22 cellular contexts compared by ENCODE assay signal in genomic region chr12:27614386-27614785, GRCh38.
DNase-seq lines count a peak whose midpoint lies in the region; ATAC-seq and TF ChIP-seq lines count a peak whose summit lies in the region.
"Had no signal": no experiment of that assay in that cellular context is flagged by ENCODE, and none has a peak within 500 bp of the region (broad histone marks: within the 10 kb centered on the region; RNA-seq: fewer than 3 reads in every experiment).

No MANE protein-coding gene starts in this region.

- H3K4me1 ChIP-seq in Caco-2, result peaks cover 67% of the 10 kb centered on the region
- H3K4me1 ChIP-seq in IMR-90 (ENCODE audit: control insufficient read depth, insufficient read depth, low read length), result peaks cover 10% of the 10 kb centered on the region
- H3K4me1 ChIP-seq in SJCRH30, result peaks cover 19% of the 10 kb centered on the region
- H3K4me1 ChIP-seq in upper lobe of right lung, result peaks cover 5% of the 10 kb centered on the region

- ATAC-seq in IMR-90 (ENCODE audit: low read depth) (no peak), left colon (no peak), upper lobe of right lung (no peak)
- ATAC-seq: GM23338 had no signal

- no peak overlapping the region for H2BK15ac ChIP-seq in IMR-90 (ENCODE audit: low read depth, low read length)

- H3K4me2 ChIP-seq in IMR-90 (ENCODE audit: low read depth, low read length), result no peak overlapping the region
- H3K4me2 ChIP-seq: BLaER1, GM23338, KMS-11, PC-9 had no signal

- H3K36me3 Mint-ChIP-seq in Caco-2 (ENCODE audit: insufficient read depth, unreplicated experiment) (peaks cover 16% of the 10 kb centered on the region), mesothelial cell of epicardium (peaks cover 7% of the 10 kb centered on the region)
- H3K36me3 Mint-ChIP-seq: CD4-positive, CD25-positive, alpha-beta regulatory T cell; IgD-negative memory B cell had no signal

- H3K27me3 ChIP-seq in Caco-2 (replicated peaks; ENCODE audit: control insufficient read depth, insufficient read depth, low read length) (no peaks in the 10 kb centered on the region), IMR-90 (ENCODE audit: control insufficient read depth, insufficient read depth, low read length) (no peaks in the 10 kb centered on the region), SJCRH30 (no peaks in the 10 kb centered on the region), upper lobe of right lung (no peaks in the 10 kb centered on the region)
- H3K27me3 ChIP-seq: BLaER1 had no signal

- H3K27ac ChIP-seq in IMR-90 (ENCODE audit: insufficient read depth, low read length) (no peak overlapping the region), epithelial cell of prostate (peak overlapping the region; percentile 83), SJCRH30 (no peak overlapping the region), upper lobe of right lung (no peak overlapping the region)
- H3K27ac ChIP-seq: BLaER1, KMS-11, PC-9 had no signal

- H2AK9ac ChIP-seq in IMR-90 (replicated peaks; ENCODE audit: low read depth, low read length, poor library complexity), result no peak overlapping the region

- TF ChIP-seq POLR2A in IMR-90 (IDR thresholded peaks at IDR 0.05; ENCODE audit: low read depth, low read length), result no peak

- H3K4me3 ChIP-seq in Caco-2 (ENCODE audit: low read depth, low read length), result no peak overlapping the region
- no peak overlapping the region for H3K4me3 ChIP-seq in IMR-90 (ENCODE audit: insufficient read depth, low read depth, low read length)
- H3K4me3 ChIP-seq in SJCRH30, result no peak overlapping the region
- H3K4me3 ChIP-seq in upper lobe of right lung, result no peak overlapping the region
- H3K4me3 ChIP-seq: BLaER1, GM23338, PC-9 had no signal

- no peak overlapping the region for H3K18ac ChIP-seq in IMR-90 (ENCODE audit: low read depth, low read length)

- H2BK5ac ChIP-seq in IMR-90 (ENCODE audit: low read depth, low read length, poor library complexity, severe bottlenecking), result no peak overlapping the region

- H3K27me3 Mint-ChIP-seq in Caco-2 (ENCODE audit: insufficient read depth, unreplicated experiment), result no peaks in the 10 kb centered on the region
- H3K27me3 Mint-ChIP-seq in mesothelial cell of epicardium (ENCODE audit: low read depth), result no peaks in the 10 kb centered on the region
- H3K27me3 Mint-ChIP-seq: IgD-negative memory B cell had no signal

- no peak overlapping the region for H2AFZ ChIP-seq in IMR-90 (replicated peaks; ENCODE audit: low read length, poor library complexity)
- H2AFZ ChIP-seq: GM23338, PC-9 had no signal

- peak overlapping the region; percentile 17; the same call in 1 of the 2 replicates for H3K14ac ChIP-seq in IMR-90 (replicated peaks; ENCODE audit: low read depth, low read length)

- peaks cover 71% of the 10 kb centered on the region for H3K4me1 Mint-ChIP-seq in Caco-2 (ENCODE audit: low read depth, unreplicated experiment)
- peaks cover 80% of the 10 kb centered on the region for H3K4me1 Mint-ChIP-seq in mesothelial cell of epicardium
- H3K4me1 Mint-ChIP-seq: CD4-positive, CD25-positive, alpha-beta regulatory T cell; IgD-negative memory B cell had no signal

- dilution Hi-C loops in IMR-90 (cut with HindIII; ENCODE audit: low sequenced_read_pairs, unreplicated experiment), result no loop called here

- H2BK120ac ChIP-seq in IMR-90 (ENCODE audit: low read depth, low read length), result no peak overlapping the region

- CTCF ChIA-PET in Caco-2 (lab: Charles Lee) (no interaction called here), IMR-90 (lab: Yijun Ruan, JAX) (no interaction called here)

- in situ Hi-C loops in IMR-90 (cut with MboI; ENCODE audit: low sequenced_read_pairs), result no loop called here

- H3K79me1 ChIP-seq in IMR-90 (ENCODE audit: low read depth in 1 of 2, low read length in 2 of 2), result peaks cover 36 to 76% of the 10 kb centered on the region in 2 experiments

- peak overlapping the region; percentile 58 for H3K27ac Mint-ChIP-seq in Caco-2 (ENCODE audit: unreplicated experiment)
- H3K27ac Mint-ChIP-seq in mesothelial cell of epicardium, result peak overlapping the region; percentile 56
- H3K27ac Mint-ChIP-seq: CD4-positive, CD25-positive, alpha-beta regulatory T cell; GM23338; H9; IgD-negative memory B cell had no signal

- H4K91ac ChIP-seq in IMR-90 (ENCODE audit: insufficient read depth, low read depth, low read length), result no peak overlapping the region

- peaks cover 10% of the 10 kb centered on the region for H3K9me1 ChIP-seq in IMR-90 (ENCODE audit: insufficient read depth, low read length)

- POLR2A ChIA-PET in Caco-2 (lab: Charles Lee), result no interaction called here
- POLR2A ChIA-PET in IMR-90 (lab: Charles Lee; ENCODE audit: unreplicated experiment), result no interaction called here

- no peak overlapping the region for H3K4ac ChIP-seq in IMR-90 (ENCODE audit: low read depth, low read length)

- H2AK5ac ChIP-seq in IMR-90 (ENCODE audit: low read depth, low read length), result no peak overlapping the region; the same call in 1 of the 2 replicates

- intact Hi-C loops in Caco-2 (cut with micrococcal nuclease; ENCODE audit: unreplicated experiment), result loop anchor here (2.0 kb wide), 1 partner anchor 24 kb away; no protein-coding TSS in a partner anchor
- intact Hi-C loops in IMR-90 (cut with micrococcal nuclease), result no loop called here
- intact Hi-C loops in left colon (cut with DNase I, micrococcal nuclease), result no loop called here
- intact Hi-C loops in upper lobe of right lung (cut with DNase I), result no loop called here

- no peak overlapping the region for H4K5ac ChIP-seq in IMR-90 (ENCODE audit: low read depth, low read length)

- H4K8ac ChIP-seq in IMR-90 (ENCODE audit: low read depth in 2 of 2, low read length in 2 of 2), result no peak overlapping the region

- H2BK20ac ChIP-seq in IMR-90 (ENCODE audit: low read depth, low read length), result no peak overlapping the region

- no peaks in the 10 kb centered on the region for H4K20me1 ChIP-seq in IMR-90 (ENCODE audit: insufficient read depth, low read length)
- H4K20me1 ChIP-seq: BLaER1 had no signal

- H3K9me3 Mint-ChIP-seq in Caco-2 (ENCODE audit: unreplicated experiment) (no peaks in the 10 kb centered on the region), mesothelial cell of epicardium (peaks cover 4% of the 10 kb centered on the region)
- H3K9me3 Mint-ChIP-seq: IgD-negative memory B cell had no signal

- BruUV-seq in Caco-2 (replicated peaks; lab: Mats Ljungman, UMichigan), result no TSS peak
- BruUV-seq in IMR-90 (replicated peaks; lab: Mats Ljungman, UMichigan), result no TSS peak

- peak overlapping the region; percentile 12; the same call in 1 of the 2 replicates for H3K23ac ChIP-seq in IMR-90 (ENCODE audit: low read depth, low read length)

- DNase-seq in Caco-2, result no peak
- DNase-seq in IMR-90, result no peak
- DNase-seq in epithelial cell of prostate (ENCODE audit: low read depth, low spot score), result no peak
- DNase-seq in mesothelial cell of epicardium (ENCODE audit: low spot score in 2 of 2, unreplicated experiment in 2 of 2), result no peak
- DNase-seq in stimulated activated CD4-positive, alpha-beta T cell treated with anti-CD3 and anti-CD28 coated beads, Interleukin-12 subunit alpha, Interleukin-12 subunit beta, amount 100 ng/mL, for 4 hours, result no peak
- DNase-seq in SJCRH30, result no peak
- DNase-seq in left colon, result no peak
- no peak for DNase-seq in upper lobe of right lung
- DNase-seq: CD4-positive, CD25-positive, alpha-beta regulatory T cell; H9; MM.1S; NCI-H1694; NCI-H2029 treated with DMSO at 0.1 percent for 48 hours; NCI-H446 treated with DMSO at 0.1 percent for 48 hours; NCI-H526; PC-9; RPMI8226; SHP77 treated with DMSO at 0.1 percent for 48 hours had no signal

- H3K36me3 ChIP-seq in Caco-2 (ENCODE audit: control insufficient read depth, insufficient read depth, low read length) (no peaks in the 10 kb centered on the region), IMR-90 (ENCODE audit: control insufficient read depth, insufficient read depth, low read length) (no peaks in the 10 kb centered on the region), SJCRH30 (no peaks in the 10 kb centered on the region), upper lobe of right lung (no peaks in the 10 kb centered on the region)

- TF ChIP-seq CTCF in Caco-2 (IDR thresholded peaks at IDR 0.05; ENCODE audit: insufficient read depth in 1 of 2, low read depth in 1 of 2, low read length in 1 of 2, severe bottlenecking in 1 of 2, unreplicated experiment in 1 of 2) (no peak), IMR-90 (conservative IDR thresholded peaks at IDR 0.05; ENCODE audit: low read depth, low read length) (no peak), mesothelial cell of epicardium (IDR thresholded peaks at IDR 0.05; ENCODE audit: unreplicated experiment) (no peak), upper lobe of right lung (IDR thresholded peaks at IDR 0.05) (no peak)

- H3K9me3 ChIP-seq in Caco-2 (no peaks in the 10 kb centered on the region; the same call in 1 of the 2 replicates), IMR-90 (ENCODE audit: control insufficient read depth, insufficient read depth, low read length) (no peaks in the 10 kb centered on the region), SJCRH30 (replicated peaks) (no peaks in the 10 kb centered on the region), upper lobe of right lung (no peaks in the 10 kb centered on the region)

- H3K56ac ChIP-seq in IMR-90 (ENCODE audit: extremely low read depth, insufficient read depth, low read length), result no peak overlapping the region

- WGBS in IMR-90 (ENCODE audit: extremely low coverage in 2 of 2, insufficient read length in 1 of 2), 2 experiments, result no CpG with 5 or more reads among the region's 3 CpGs

- TF ChIP-seq RAD21 in IMR-90 (IDR thresholded peaks at IDR 0.05; ENCODE audit: low read length), result no peak

- H3K4me3 Mint-ChIP-seq in Caco-2 (ENCODE audit: unreplicated experiment), result no peak overlapping the region
- H3K4me3 Mint-ChIP-seq in mesothelial cell of epicardium, result no peak overlapping the region
- H3K4me3 Mint-ChIP-seq: CD4-positive, CD25-positive, alpha-beta regulatory T cell; GM23338; H9; IgD-negative memory B cell had no signal

- H3K9ac ChIP-seq in IMR-90 (ENCODE audit: low read depth, low read length), result no peak overlapping the region
- H3K9ac ChIP-seq: BLaER1, KMS-11 had no signal

TF ChIP-seq in IMR-90, 13 proteins besides CTCF, POLR2A, EP300 and RAD21:
- TF ChIP-seq SMC3 (IDR thresholded peaks at IDR 0.05; ENCODE audit: low read depth, low read length) (no peak), MAZ (IDR thresholded peaks at IDR 0.05; ENCODE audit: borderline replicate concordance, low read depth, low read length) (no peak), RCOR1 (IDR thresholded peaks at IDR 0.05; ENCODE audit: insufficient replicate concordance, low read length) (no peak)
